ENCODE assay signal across 8 cellular contexts in the genomic region with DNA sequence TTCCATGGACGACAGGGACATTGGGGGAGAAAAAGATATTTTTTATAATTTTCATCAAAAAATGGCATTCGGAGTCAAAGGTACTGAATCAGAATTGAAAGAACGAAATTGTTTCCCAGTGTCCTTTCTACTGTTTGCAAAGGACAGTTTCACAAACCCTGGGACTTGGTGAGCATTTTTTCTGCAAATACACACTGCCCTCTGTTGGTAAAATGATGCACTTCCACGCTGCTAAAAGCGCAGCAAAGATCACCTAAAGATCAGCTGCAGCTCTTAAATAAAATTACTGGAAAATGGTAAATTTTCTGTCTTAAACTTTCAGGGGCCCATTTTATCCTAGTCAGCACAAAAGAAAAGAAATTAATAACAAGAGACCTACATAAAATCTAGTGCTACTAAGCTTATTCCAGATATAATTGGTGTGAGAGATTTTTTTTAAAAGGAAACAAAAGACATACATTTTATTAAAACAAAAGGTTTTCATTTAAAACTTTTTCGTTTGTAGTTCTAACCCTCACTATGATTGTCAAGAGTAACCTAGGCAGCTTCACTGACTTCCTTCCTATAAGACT.
DNase-seq lines count a peak whose midpoint lies in the region; ATAC-seq and TF ChIP-seq lines count a peak whose summit lies in the region.

No MANE protein-coding gene starts in this region.

- no peak overlapping the region for H3K9ac ChIP-seq in DND-41 (ENCODE audit: low read depth, low read length)
- peak overlapping the region; percentile 44 for H3K9ac ChIP-seq in SK-N-MC (ENCODE audit: insufficient read length)

- H3K4me3 ChIP-seq in DND-41 (ENCODE audit: low read depth in 1 of 2, low read length in 2 of 2) (no peak overlapping the region), SK-N-MC (peak overlapping the region; percentile 21; the same call in 1 of the 2 replicates), fibroblast of the aortic adventitia (ENCODE audit: low read depth, low read length) (no peak overlapping the region)

- no peaks in the 10 kb centered on the region for H3K9me3 ChIP-seq in DND-41 (ENCODE audit: insufficient read depth, low read length, severe bottlenecking)
- no peaks in the 10 kb centered on the region for H3K9me3 ChIP-seq in SK-N-MC (ENCODE audit: low read depth, low read length)

- ATAC-seq in DND-41 (ENCODE audit: insufficient read depth, low read depth) (peak; percentile 58; the same call in 2 of the 3 replicates), GM19463 (IDR thresholded peaks at IDR 0.05; ENCODE audit: unreplicated experiment) (peak; percentile 68)

- H3K36me3 ChIP-seq in DND-41 (ENCODE audit: insufficient read depth, low read length) (no peaks in the 10 kb centered on the region), SK-N-MC (ENCODE audit: insufficient read depth, low read length) (no peaks in the 10 kb centered on the region)

- peak; percentile 97 for TF ChIP-seq RAD21 in Ishikawa (IDR thresholded peaks at IDR 0.05; ENCODE audit: low read depth)

- H2AFZ ChIP-seq in DND-41 (ENCODE audit: low read depth, low read length) = no peak overlapping the region

- no peaks in the 10 kb centered on the region for H4K20me1 ChIP-seq in DND-41 (ENCODE audit: insufficient read depth, low read length)

- H3K4me1 Mint-ChIP-seq in progenitor cell of endocrine pancreas (ENCODE audit: low read depth) = peaks cover 6% of the 10 kb centered on the region

- no peaks in the 10 kb centered on the region for H3K27me3 ChIP-seq in DND-41 (ENCODE audit: insufficient read depth, low read length, poor library complexity)

- TF ChIP-seq CTCF in DND-41 (IDR thresholded peaks at IDR 0.05; ENCODE audit: borderline replicate concordance, extremely low read depth, low read length, poor library complexity, severe bottlenecking) (peak; percentile 78), fibroblast of the aortic adventitia (IDR thresholded peaks at IDR 0.05; ENCODE audit: insufficient read depth, low read length) (peak; percentile 79), progenitor cell of endocrine pancreas (IDR thresholded peaks at IDR 0.05; ENCODE audit: unreplicated experiment) (peak; percentile 93)

- no peak overlapping the region for H3K4me2 ChIP-seq in DND-41 (ENCODE audit: insufficient read depth, low read length)

- no peak overlapping the region for H3K27ac Mint-ChIP-seq in progenitor cell of endocrine pancreas

- no peak for TF ChIP-seq EP300 in Ishikawa (IDR thresholded peaks at IDR 0.05; ENCODE audit: borderline replicate concordance)

- peaks cover 4% of the 10 kb centered on the region for H3K9me3 Mint-ChIP-seq in progenitor cell of endocrine pancreas (ENCODE audit: low read depth)

- no peaks in the 10 kb centered on the region for H3K27me3 Mint-ChIP-seq in progenitor cell of endocrine pancreas

- DNase-seq in DND-41 = peak; percentile 20
- peak; percentile 65 for DNase-seq in SK-N-MC (ENCODE audit: low read depth, low spot score)
- DNase-seq in fibroblast of the aortic adventitia (ENCODE audit: low read depth) = peak; percentile 79
- peak; percentile 25 for DNase-seq in progenitor cell of endocrine pancreas (ENCODE audit: low spot score, unreplicated experiment)
- DNase-seq in GOT3 (lab: John Stamatoyannopoulos, UW) = no peak
- no peak for DNase-seq in activated CD4-positive, alpha-beta T cell treated with anti-CD3 and anti-CD28 coated beads, Interleukin-2, amount 50 U/mL, for 48 hours

- no peak overlapping the region for H3K4me3 Mint-ChIP-seq in progenitor cell of endocrine pancreas (ENCODE audit: low read depth)

- H3K27ac ChIP-seq in DND-41 (ENCODE audit: low read length) (no peak overlapping the region), SK-N-MC (no peak overlapping the region)

- no peaks in the 10 kb centered on the region for H3K36me3 Mint-ChIP-seq in progenitor cell of endocrine pancreas (ENCODE audit: insufficient read depth)

- no peaks in the 10 kb centered on the region for H3K79me2 ChIP-seq in DND-41 (ENCODE audit: insufficient read depth, low read length)

- no peaks in the 10 kb centered on the region for H3K4me1 ChIP-seq in DND-41 (ENCODE audit: insufficient read depth, low read length)

TF ChIP-seq in Ishikawa, 13 proteins besides CTCF, POLR2A, EP300 and RAD21:
- no peak for TF ChIP-seq TCF12 (IDR thresholded peaks at IDR 0.05; ENCODE audit: low read depth)
- no peak for TF ChIP-seq FOXM1 (IDR thresholded peaks at IDR 0.05; ENCODE audit: borderline replicate concordance, low read depth)
- TF ChIP-seq, protein P1, sequence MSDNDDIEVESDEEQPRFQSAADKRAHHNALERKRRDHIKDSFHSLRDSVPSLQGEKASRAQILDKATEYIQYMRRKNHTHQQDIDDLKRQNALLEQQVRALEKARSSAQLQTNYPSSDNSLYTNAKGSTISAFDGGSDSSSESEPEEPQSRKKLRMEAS (IDR thresholded peaks at IDR 0.05) = peak; percentile 37; the same call in 1 of the 2 replicates
- TF ChIP-seq, protein P2, sequence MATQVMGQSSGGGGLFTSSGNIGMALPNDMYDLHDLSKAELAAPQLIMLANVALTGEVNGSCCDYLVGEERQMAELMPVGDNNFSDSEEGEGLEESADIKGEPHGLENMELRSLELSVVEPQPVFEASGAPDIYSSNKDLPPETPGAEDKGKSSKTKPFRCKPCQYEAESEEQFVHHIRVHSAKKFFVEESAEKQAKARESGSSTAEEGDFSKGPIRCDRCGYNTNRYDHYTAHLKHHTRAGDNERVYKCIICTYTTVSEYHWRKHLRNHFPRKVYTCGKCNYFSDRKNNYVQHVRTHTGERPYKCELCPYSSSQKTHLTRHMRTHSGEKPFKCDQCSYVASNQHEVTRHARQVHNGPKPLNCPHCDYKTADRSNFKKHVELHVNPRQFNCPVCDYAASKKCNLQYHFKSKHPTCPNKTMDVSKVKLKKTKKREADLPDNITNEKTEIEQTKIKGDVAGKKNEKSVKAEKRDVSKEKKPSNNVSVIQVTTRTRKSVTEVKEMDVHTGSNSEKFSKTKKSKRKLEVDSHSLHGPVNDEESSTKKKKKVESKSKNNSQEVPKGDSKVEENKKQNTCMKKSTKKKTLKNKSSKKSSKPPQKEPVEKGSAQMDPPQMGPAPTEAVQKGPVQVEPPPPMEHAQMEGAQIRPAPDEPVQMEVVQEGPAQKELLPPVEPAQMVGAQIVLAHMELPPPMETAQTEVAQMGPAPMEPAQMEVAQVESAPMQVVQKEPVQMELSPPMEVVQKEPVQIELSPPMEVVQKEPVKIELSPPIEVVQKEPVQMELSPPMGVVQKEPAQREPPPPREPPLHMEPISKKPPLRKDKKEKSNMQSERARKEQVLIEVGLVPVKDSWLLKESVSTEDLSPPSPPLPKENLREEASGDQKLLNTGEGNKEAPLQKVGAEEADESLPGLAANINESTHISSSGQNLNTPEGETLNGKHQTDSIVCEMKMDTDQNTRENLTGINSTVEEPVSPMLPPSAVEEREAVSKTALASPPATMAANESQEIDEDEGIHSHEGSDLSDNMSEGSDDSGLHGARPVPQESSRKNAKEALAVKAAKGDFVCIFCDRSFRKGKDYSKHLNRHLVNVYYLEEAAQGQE (IDR thresholded peaks at IDR 0.05; ENCODE audit: low read depth) = no peak
- no peak for TF ChIP-seq NFIC (IDR thresholded peaks at IDR 0.05)

Comparison
In these comparisons a context has a peak if more than half of its experiments do, and no peak if none do; other contexts are left out.
1. DNase-seq: peak in DND-41 (single experiment), SK-N-MC (single experiment), fibroblast of the aortic adventitia (single experiment) and progenitor cell of endocrine pancreas (single experiment); none in GOT3 (single experiment) and activated CD4-positive, alpha-beta T cell treated with anti-CD3 and anti-CD28 coated beads, Interleukin-2, amount 50 U/mL, for 48 hours (0 of 2).
2. Peak in every context shown above with its lines, with median percentiles within 50 percentile points of each other: CTCF ChIP-seq.